In the genomic region with DNA sequence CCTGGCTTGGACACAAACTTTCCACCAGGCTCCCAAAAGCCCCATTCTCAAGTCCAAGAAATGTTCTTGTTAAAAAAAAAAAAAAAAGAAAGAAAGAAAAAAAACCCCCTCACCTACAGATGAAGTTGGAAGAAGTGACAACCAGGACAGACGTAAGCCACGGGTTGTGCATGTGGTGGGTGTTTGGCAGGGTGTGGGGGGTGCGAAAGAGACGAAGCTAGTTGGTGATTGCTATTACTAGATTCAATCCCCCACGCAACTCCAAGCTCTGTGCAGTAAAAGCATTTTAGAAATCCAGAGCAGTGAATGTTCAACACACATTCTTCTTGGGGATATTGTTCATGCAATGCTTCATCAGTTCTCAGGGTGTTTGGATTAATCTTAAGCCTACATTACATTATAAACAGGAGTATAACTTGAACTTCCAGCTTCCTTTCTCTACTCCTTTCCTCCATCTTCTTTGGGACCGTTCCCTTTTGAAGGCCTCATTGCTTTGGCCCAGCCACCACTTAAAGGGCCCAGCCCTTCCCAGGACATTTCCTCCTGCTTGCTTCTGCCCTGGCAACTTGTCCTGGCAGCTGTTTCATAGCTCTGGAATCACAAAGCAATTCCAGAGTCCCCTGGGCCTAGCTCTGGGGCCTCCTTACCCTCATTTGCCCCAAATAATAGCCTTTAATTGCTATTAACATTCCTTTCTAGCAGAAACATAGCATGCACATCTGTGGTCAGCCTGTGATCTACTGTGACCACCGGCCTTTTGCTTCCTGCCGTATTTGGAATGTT, we compare ENCODE assay signal across 11 cellular contexts. TPM values are rescaled to one million over a fixed set of nuclear protein-coding genes. Genes with fewer than 3 reads are reported as not detected.
DNase-seq lines count a peak whose midpoint lies in the region; ATAC-seq, FAIRE-seq and TF ChIP-seq lines count a peak whose summit lies in the region.
"Had no signal": no experiment of that assay in that cellular context is flagged by ENCODE, and none has a peak within 500 bp of the region (broad histone marks: within the 10 kb centered on the region; RNA-seq: fewer than 3 reads in every experiment).

No MANE protein-coding gene starts in this region.

- H3K4me1 ChIP-seq in astrocyte (ENCODE audit: insufficient read depth, low read length) (peaks cover 39% of the 10 kb centered on the region), psoas muscle (peaks cover 31% of the 10 kb centered on the region)
- H3K4me1 ChIP-seq: BE2C had no signal

- no peaks in the 10 kb centered on the region for H4K20me1 ChIP-seq in astrocyte (ENCODE audit: insufficient read depth, low read length)

- no peaks in the 10 kb centered on the region for H3K36me3 ChIP-seq in astrocyte (ENCODE audit: insufficient read depth, low read length)
- no peaks in the 10 kb centered on the region for H3K36me3 ChIP-seq in psoas muscle (ENCODE audit: insufficient read depth in 1 of 2, low read depth in 1 of 2)
- H3K36me3 ChIP-seq: BE2C had no signal

- peak; percentile 87 for DNase-seq in AG20443 (ENCODE audit: low spot score)
- peak; percentile 68 for DNase-seq in astrocyte (ENCODE audit: low read depth)
- peak in 37 of 42 donors; percentile 40 to 91 (median 74) for DNase-seq in head of caudate nucleus
- no peak for DNase-seq in psoas muscle
- DNase-seq in SIG-M5 (lab: John Stamatoyannopoulos, UW): no peak
- DNase-seq in immature natural killer cell: no peak
- DNase-seq in activated CD8-positive, alpha-beta memory T cell treated with anti-CD3 and anti-CD28 coated beads, Interleukin-2, amount 50 U/mL, for 48 hours: no peak
- DNase-seq: BE2C; mucosa of descending colon; stimulated activated CD4-positive, alpha-beta T cell treated with anti-CD3 and anti-CD28 coated beads, Interleukin-4, amount 100 ng/mL, for 24 hours had no signal

- intact Hi-C loops in head of caudate nucleus (cut with DNase I) (loop anchor here (5.0 kb wide), 1 partner anchor 38 kb away; no protein-coding TSS in a partner anchor), psoas muscle (cut with DNase I) (no loop called here)

- WGBS in psoas muscle, 3 donors: 46 to 60% (median 51%) methylated on average over 8 of the region's 8 CpGs

- H3K36me3 Mint-ChIP-seq in astrocyte (ENCODE audit: low read depth, unreplicated experiment) (peaks cover 3% of the 10 kb centered on the region), immature natural killer cell (no peaks in the 10 kb centered on the region)

- H3K27me3 ChIP-seq in astrocyte (ENCODE audit: insufficient read depth, low read length) (no peaks in the 10 kb centered on the region), psoas muscle (ENCODE audit: insufficient read depth in 3 of 3, low read length in 2 of 3) (no peaks in the 10 kb centered on the region)
- H3K27me3 ChIP-seq: BE2C had no signal

- no peak for FAIRE-seq in astrocyte (lab: Jason Lieb, UNC)

- H2AFZ ChIP-seq in astrocyte (ENCODE audit: low read depth, low read length): no peak overlapping the region

- TF ChIP-seq CTCF in astrocyte (IDR thresholded peaks at IDR 0.05; ENCODE audit: insufficient read depth, low read depth, low read length) (no peak), psoas muscle (IDR thresholded peaks at IDR 0.05) (no peak)

- H3K27ac ChIP-seq in astrocyte (ENCODE audit: low read depth, low read length) (peak overlapping the region; percentile 5), psoas muscle (peak overlapping the region; percentile 36)

- peaks cover 9% of the 10 kb centered on the region for H3K79me2 ChIP-seq in astrocyte (ENCODE audit: insufficient read depth, low read length)

- peak overlapping the region; percentile 5 for H3K9ac ChIP-seq in astrocyte (ENCODE audit: low read length)

- H3K4me1 Mint-ChIP-seq in astrocyte (ENCODE audit: low read depth, unreplicated experiment): peaks cover 63% of the 10 kb centered on the region
- no peaks in the 10 kb centered on the region for H3K4me1 Mint-ChIP-seq in immature natural killer cell

- H3K4me3 Mint-ChIP-seq in astrocyte (ENCODE audit: unreplicated experiment) (peak overlapping the region; percentile 65), immature natural killer cell (no peak overlapping the region)

- H3K27ac Mint-ChIP-seq in astrocyte (ENCODE audit: unreplicated experiment) (peak overlapping the region; percentile 90), immature natural killer cell (no peak overlapping the region)

- H3K4me2 ChIP-seq in astrocyte (ENCODE audit: low read length): peak overlapping the region; percentile 46

- H3K4me3 ChIP-seq in astrocyte (ENCODE audit: insufficient read depth, low read depth, low read length): no peak overlapping the region
- H3K4me3 ChIP-seq in psoas muscle: no peak overlapping the region
- H3K4me3 ChIP-seq: mucosa of descending colon had no signal

- H3K9me3 ChIP-seq in astrocyte (ENCODE audit: insufficient read depth, low read depth, low read length): no peaks in the 10 kb centered on the region
- H3K9me3 ChIP-seq in psoas muscle: no peaks in the 10 kb centered on the region
- H3K9me3 ChIP-seq: BE2C, mucosa of descending colon had no signal

- no peaks in the 10 kb centered on the region for H3K9me3 Mint-ChIP-seq in astrocyte (ENCODE audit: unreplicated experiment)
- H3K9me3 Mint-ChIP-seq in immature natural killer cell: no peaks in the 10 kb centered on the region

- ATAC-seq in psoas muscle: peak; percentile 17 to 57 (median 47)
- no peak for ATAC-seq in GM18498 (IDR thresholded peaks at IDR 0.05; ENCODE audit: unreplicated experiment)
- ATAC-seq: mucosa of descending colon had no signal

- H3K27me3 Mint-ChIP-seq in astrocyte (ENCODE audit: low read depth, unreplicated experiment): no peaks in the 10 kb centered on the region
- peaks cover 0 to 4% (median 2%) of the 10 kb centered on the region in 3 donors for H3K27me3 Mint-ChIP-seq in immature natural killer cell (ENCODE audit: low read depth in 3 of 3)

RNA-seq across cellular contexts. Expression of gene PHC2, which starts 41.7 kb away (rescaled TPM):
- total RNA-seq in astrocyte (112 and 113 TPM in 2 replicates), psoas muscle (100 to 1,000 TPM in 3 of 4 donors, 10 to 100 TPM in 1; 74.1 to 427 (median 339) TPM)
- polyA plus RNA-seq in psoas muscle (100 to 1,000 TPM; 221 to 393 (median 338) TPM), immature natural killer cell (10 to 100 TPM; 16.1 to 28.7 (median 27.4) TPM)

Comparison
In these comparisons a context has a peak if more than half of its experiments do, and no peak if none do; other contexts are left out.
1. DNase-seq: peak in AG20443 (single experiment), astrocyte (single experiment) and head of caudate nucleus (37 of 42); none in psoas muscle (0 of 2), SIG-M5 (single experiment), immature natural killer cell (0 of 3) and activated CD8-positive, alpha-beta memory T cell treated with anti-CD3 and anti-CD28 coated beads, Interleukin-2, amount 50 U/mL, for 48 hours (single experiment).